Comparison of ENCODE assay signal across 1 cellular context in genomic region chr17:42673885-42674754, GRCh38.
A peak's percentile ranks its signal among the peaks of the same experiment; 100 is the strongest.
TF ChIP-seq lines count a peak whose summit lies in the region.

No MANE protein-coding gene starts in this region.

TF ChIP-seq in HepG2, 621 proteins besides CTCF, POLR2A, EP300 and RAD21 (continues in another document):
- TF ChIP-seq STAT6 (CRISPR knock-in tag; IDR thresholded peaks at IDR 0.05; ENCODE audit: borderline replicate concordance) = no peak
- peak; percentile 80; the same call in 1 of the 2 replicates for TF ChIP-seq ZNF281 (CRISPR knock-in tag; IDR thresholded peaks at IDR 0.05; ENCODE audit: borderline replicate concordance)
- no peak for TF ChIP-seq ZBTB3 (CRISPR knock-in tag; IDR thresholded peaks at IDR 0.05; ENCODE audit: borderline replicate concordance, low read depth)
- TF ChIP-seq ZNF343 (CRISPR knock-in tag; IDR thresholded peaks at IDR 0.05) = no peak
- TF ChIP-seq JDP2 (CRISPR knock-in tag; IDR thresholded peaks at IDR 0.05; ENCODE audit: borderline replicate concordance) = no peak
- TF ChIP-seq ZNF563 (CRISPR knock-in tag; IDR thresholded peaks at IDR 0.05) = no peak
- TF ChIP-seq FIP1L1 (IDR thresholded peaks at IDR 0.05; ENCODE audit: borderline replicate concordance, insufficient read depth, low read depth, low read length) = no peak
- TF ChIP-seq ZNF569 (CRISPR knock-in tag; IDR thresholded peaks at IDR 0.05; ENCODE audit: borderline replicate concordance) = no peak
- TF ChIP-seq GPN1 (CRISPR knock-in tag; IDR thresholded peaks at IDR 0.05; ENCODE audit: borderline replicate concordance) = no peak
- no peak for TF ChIP-seq ZBTB37 (CRISPR knock-in tag; IDR thresholded peaks at IDR 0.05)
- no peak for TF ChIP-seq ARNT (IDR thresholded peaks at IDR 0.05)
- no peak for TF ChIP-seq TGIF2 (CRISPR knock-in tag; IDR thresholded peaks at IDR 0.05)
- peak; percentile 44; the same call in 1 of the 2 replicates for TF ChIP-seq DZIP1 (CRISPR knock-in tag; IDR thresholded peaks at IDR 0.05)
- no peak for TF ChIP-seq PHF5A (CRISPR knock-in tag; IDR thresholded peaks at IDR 0.05; ENCODE audit: low read depth, unreplicated experiment)
- TF ChIP-seq, protein P1, sequence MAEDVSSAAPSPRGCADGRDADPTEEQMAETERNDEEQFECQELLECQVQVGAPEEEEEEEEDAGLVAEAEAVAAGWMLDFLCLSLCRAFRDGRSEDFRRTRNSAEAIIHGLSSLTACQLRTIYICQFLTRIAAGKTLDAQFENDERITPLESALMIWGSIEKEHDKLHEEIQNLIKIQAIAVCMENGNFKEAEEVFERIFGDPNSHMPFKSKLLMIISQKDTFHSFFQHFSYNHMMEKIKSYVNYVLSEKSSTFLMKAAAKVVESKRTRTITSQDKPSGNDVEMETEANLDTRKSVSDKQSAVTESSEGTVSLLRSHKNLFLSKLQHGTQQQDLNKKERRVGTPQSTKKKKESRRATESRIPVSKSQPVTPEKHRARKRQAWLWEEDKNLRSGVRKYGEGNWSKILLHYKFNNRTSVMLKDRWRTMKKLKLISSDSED (CRISPR knock-in tag; IDR thresholded peaks at IDR 0.05) = no peak
- TF ChIP-seq ZMAT3 (CRISPR knock-in tag; conservative IDR thresholded peaks at IDR 0.05) = no peak
- TF ChIP-seq ZNF282 (IDR thresholded peaks at IDR 0.05; ENCODE audit: partially characterized antibody) = no peak
- no peak for TF ChIP-seq ZFYVE20 (CRISPR knock-in tag; IDR thresholded peaks at IDR 0.05; ENCODE audit: borderline replicate concordance, low read depth)
- TF ChIP-seq ZBTB7A (CRISPR knock-in tag; IDR thresholded peaks at IDR 0.05) = 0 out of 2 replicates have a peak, but pooled peaks have one; percentile 28
- TF ChIP-seq CEBPB (IDR thresholded peaks at IDR 0.05; ENCODE audit: borderline replicate concordance, low read depth, low read length) = peak; percentile 76
- TF ChIP-seq ZNF567 (CRISPR knock-in tag; IDR thresholded peaks at IDR 0.05; ENCODE audit: borderline replicate concordance) = no peak
- TF ChIP-seq GLMP (CRISPR knock-in tag; IDR thresholded peaks at IDR 0.05; ENCODE audit: borderline replicate concordance) = no peak
- TF ChIP-seq, protein P2, sequence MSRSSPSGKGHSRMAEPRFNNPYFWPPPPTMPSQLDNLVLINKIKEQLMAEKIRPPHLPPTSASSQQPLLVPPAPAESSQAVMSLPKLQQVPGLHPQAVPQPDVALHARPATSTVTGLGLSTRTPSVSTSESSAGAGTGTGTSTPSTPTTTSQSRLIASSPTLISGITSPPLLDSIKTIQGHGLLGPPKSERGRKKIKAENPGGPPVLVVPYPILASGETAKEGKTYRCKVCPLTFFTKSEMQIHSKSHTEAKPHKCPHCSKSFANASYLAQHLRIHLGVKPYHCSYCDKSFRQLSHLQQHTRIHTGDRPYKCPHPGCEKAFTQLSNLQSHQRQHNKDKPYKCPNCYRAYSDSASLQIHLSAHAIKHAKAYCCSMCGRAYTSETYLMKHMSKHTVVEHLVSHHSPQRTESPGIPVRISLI (CRISPR knock-in tag; IDR thresholded peaks at IDR 0.05; ENCODE audit: borderline replicate concordance) = no peak
- no peak for TF ChIP-seq JUN (CRISPR knock-in tag; IDR thresholded peaks at IDR 0.05)
- no peak for TF ChIP-seq MLLT10 (CRISPR knock-in tag; IDR thresholded peaks at IDR 0.05)
- TF ChIP-seq REL (CRISPR knock-in tag; conservative IDR thresholded peaks at IDR 0.05) = no peak
- TF ChIP-seq RFXANK (CRISPR knock-in tag; IDR thresholded peaks at IDR 0.05) = no peak
- no peak for TF ChIP-seq MEIS2 (CRISPR knock-in tag; IDR thresholded peaks at IDR 0.05)
- TF ChIP-seq MAF1 (CRISPR knock-in tag; IDR thresholded peaks at IDR 0.05; ENCODE audit: borderline replicate concordance) = no peak
- TF ChIP-seq HDAC6 (IDR thresholded peaks at IDR 0.05; ENCODE audit: low read depth, low read length) = no peak
- TF ChIP-seq ZFP82 (CRISPR knock-in tag; IDR thresholded peaks at IDR 0.05; ENCODE audit: borderline replicate concordance) = no peak
- TF ChIP-seq, protein P3, sequence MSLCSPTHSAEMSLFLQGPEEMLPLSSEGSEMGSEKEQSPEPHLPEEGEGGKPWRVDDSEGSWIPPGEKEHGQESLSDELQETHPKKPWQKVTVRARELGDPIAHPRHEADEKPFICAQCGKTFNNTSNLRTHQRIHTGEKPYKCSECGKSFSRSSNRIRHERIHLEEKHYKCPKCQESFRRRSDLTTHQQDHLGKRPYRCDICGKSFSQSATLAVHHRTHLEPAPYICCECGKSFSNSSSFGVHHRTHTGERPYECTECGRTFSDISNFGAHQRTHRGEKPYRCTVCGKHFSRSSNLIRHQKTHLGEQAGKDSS (CRISPR knock-in tag; IDR thresholded peaks at IDR 0.05; ENCODE audit: borderline replicate concordance, low read depth) = 0 out of 2 replicates have a peak, but pooled peaks have one; percentile 62
- TF ChIP-seq FUBP1 (CRISPR knock-in tag; IDR thresholded peaks at IDR 0.05; ENCODE audit: borderline replicate concordance) = no peak
- TF ChIP-seq ATF7-NPFF (CRISPR knock-in tag; IDR thresholded peaks at IDR 0.05; ENCODE audit: low read depth) = no peak
- TF ChIP-seq, protein P4, sequence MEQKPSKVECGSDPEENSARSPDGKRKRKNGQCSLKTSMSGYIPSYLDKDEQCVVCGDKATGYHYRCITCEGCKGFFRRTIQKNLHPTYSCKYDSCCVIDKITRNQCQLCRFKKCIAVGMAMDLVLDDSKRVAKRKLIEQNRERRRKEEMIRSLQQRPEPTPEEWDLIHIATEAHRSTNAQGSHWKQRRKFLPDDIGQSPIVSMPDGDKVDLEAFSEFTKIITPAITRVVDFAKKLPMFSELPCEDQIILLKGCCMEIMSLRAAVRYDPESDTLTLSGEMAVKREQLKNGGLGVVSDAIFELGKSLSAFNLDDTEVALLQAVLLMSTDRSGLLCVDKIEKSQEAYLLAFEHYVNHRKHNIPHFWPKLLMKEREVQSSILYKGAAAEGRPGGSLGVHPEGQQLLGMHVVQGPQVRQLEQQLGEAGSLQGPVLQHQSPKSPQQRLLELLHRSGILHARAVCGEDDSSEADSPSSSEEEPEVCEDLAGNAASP (CRISPR knock-in tag; IDR thresholded peaks at IDR 0.05; ENCODE audit: borderline replicate concordance) = no peak
- no peak for TF ChIP-seq NCOR1 (IDR thresholded peaks at IDR 0.05; ENCODE audit: borderline replicate concordance, low read length)
- no peak for TF ChIP-seq ZNF432 (CRISPR knock-in tag; IDR thresholded peaks at IDR 0.05; ENCODE audit: borderline replicate concordance)
- TF ChIP-seq RFX3 (CRISPR knock-in tag; IDR thresholded peaks at IDR 0.05) = no peak
- no peak for TF ChIP-seq FOXO1 (CRISPR knock-in tag; IDR thresholded peaks at IDR 0.05)
- TF ChIP-seq SAP130 (CRISPR knock-in tag; IDR thresholded peaks at IDR 0.05; ENCODE audit: low read depth) = peak; percentile 37; the same call in 1 of the 2 replicates
- no peak for TF ChIP-seq REPIN1 (CRISPR knock-in tag; IDR thresholded peaks at IDR 0.05; ENCODE audit: borderline replicate concordance, low read depth)
- TF ChIP-seq DMAP1 (CRISPR knock-in tag; IDR thresholded peaks at IDR 0.05) = no peak
- TF ChIP-seq FOXK1 (CRISPR knock-in tag; IDR thresholded peaks at IDR 0.05; ENCODE audit: borderline replicate concordance, low read depth) = no peak
- TF ChIP-seq RFXAP (CRISPR knock-in tag; IDR thresholded peaks at IDR 0.05; ENCODE audit: borderline replicate concordance) = no peak
